ENCODE assay signal across 8 cellular contexts in genomic region chr20:45971675-45972499, GRCh38. TPM values are rescaled to one million over a fixed set of nuclear protein-coding genes. Genes with fewer than 3 reads are reported as not detected.
DNase-seq lines count a peak whose midpoint lies in the region; ATAC-seq and TF ChIP-seq lines count a peak whose summit lies in the region.

A gene with protein sequence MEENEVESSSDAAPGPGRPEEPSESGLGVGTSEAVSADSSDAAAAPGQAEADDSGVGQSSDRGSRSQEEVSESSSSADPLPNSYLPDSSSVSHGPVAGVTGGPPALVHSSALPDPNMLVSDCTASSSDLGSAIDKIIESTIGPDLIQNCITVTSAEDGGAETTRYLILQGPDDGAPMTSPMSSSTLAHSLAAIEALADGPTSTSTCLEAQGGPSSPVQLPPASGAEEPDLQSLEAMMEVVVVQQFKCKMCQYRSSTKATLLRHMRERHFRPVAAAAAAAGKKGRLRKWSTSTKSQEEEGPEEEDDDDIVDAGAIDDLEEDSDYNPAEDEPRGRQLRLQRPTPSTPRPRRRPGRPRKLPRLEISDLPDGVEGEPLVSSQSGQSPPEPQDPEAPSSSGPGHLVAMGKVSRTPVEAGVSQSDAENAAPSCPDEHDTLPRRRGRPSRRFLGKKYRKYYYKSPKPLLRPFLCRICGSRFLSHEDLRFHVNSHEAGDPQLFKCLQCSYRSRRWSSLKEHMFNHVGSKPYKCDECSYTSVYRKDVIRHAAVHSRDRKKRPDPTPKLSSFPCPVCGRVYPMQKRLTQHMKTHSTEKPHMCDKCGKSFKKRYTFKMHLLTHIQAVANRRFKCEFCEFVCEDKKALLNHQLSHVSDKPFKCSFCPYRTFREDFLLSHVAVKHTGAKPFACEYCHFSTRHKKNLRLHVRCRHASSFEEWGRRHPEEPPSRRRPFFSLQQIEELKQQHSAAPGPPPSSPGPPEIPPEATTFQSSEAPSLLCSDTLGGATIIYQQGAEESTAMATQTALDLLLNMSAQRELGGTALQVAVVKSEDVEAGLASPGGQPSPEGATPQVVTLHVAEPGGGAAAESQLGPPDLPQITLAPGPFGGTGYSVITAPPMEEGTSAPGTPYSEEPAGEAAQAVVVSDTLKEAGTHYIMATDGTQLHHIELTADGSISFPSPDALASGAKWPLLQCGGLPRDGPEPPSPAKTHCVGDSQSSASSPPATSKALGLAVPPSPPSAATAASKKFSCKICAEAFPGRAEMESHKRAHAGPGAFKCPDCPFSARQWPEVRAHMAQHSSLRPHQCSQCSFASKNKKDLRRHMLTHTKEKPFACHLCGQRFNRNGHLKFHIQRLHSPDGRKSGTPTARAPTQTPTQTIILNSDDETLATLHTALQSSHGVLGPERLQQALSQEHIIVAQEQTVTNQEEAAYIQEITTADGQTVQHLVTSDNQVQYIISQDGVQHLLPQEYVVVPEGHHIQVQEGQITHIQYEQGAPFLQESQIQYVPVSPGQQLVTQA (N-terminal part only) (minus strand): TSS chr20:45972203. CDS start chr20:45971410, 793 bp downstream.

- peak within 1 kb of the TSS; percentile 96 to 100 (median 99) for H3K27ac ChIP-seq in heart right ventricle
- H3K27ac ChIP-seq in upper lobe of right lung: peak within 1 kb of the TSS; percentile 100

- H3K36me3 ChIP-seq in heart right ventricle (peaks cover 0 to 31% (median 13%) of the 10 kb centered on the region in 9 donors), upper lobe of right lung (peaks cover 28% of the 10 kb centered on the region)

- in situ Hi-C loops in GM13976 (cut with MboI; ENCODE audit: low sequenced_read_pairs, unreplicated experiment): no loop called here

- H3K4me3 ChIP-seq in heart right ventricle: peak within 1 kb of the TSS; percentile 63 to 99 (median 88)
- peak within 1 kb of the TSS; percentile 99 for H3K4me3 ChIP-seq in upper lobe of right lung

- DNase-seq in GM13976 (ENCODE audit: low spot score): peak; percentile 100
- DNase-seq in NCI-H146 treated with DMSO at 0.1 percent for 48 hours (lab: John Stamatoyannopoulos, UW; ENCODE audit: unreplicated experiment): peak; percentile 88
- DNase-seq in amniotic epithelial cell (ENCODE audit: low read depth): peak; percentile 93
- DNase-seq in heart right ventricle: peak; percentile 96
- DNase-seq in posterior vena cava (ENCODE audit: low spot score): peak; percentile 99
- DNase-seq in upper lobe of right lung: peak; percentile 97

- ATAC-seq in HG02870 (IDR thresholded peaks at IDR 0.05; ENCODE audit: unreplicated experiment) (peak; percentile 70), heart right ventricle (peak; percentile 93 to 98 (median 96)), upper lobe of right lung (peak; percentile 93)

- H3K4me1 ChIP-seq in heart right ventricle: peaks cover 0 to 39% (median 22%) of the 10 kb centered on the region in 9 donors
- H3K4me1 ChIP-seq in upper lobe of right lung: peaks cover 16% of the 10 kb centered on the region

- H3K27me3 ChIP-seq in heart right ventricle (no peaks in the 10 kb centered on the region), upper lobe of right lung (no peaks in the 10 kb centered on the region)

- TF ChIP-seq CTCF in GM13976 (IDR thresholded peaks at IDR 0.05; ENCODE audit: borderline replicate concordance, control extremely low read depth, extremely low read depth, insufficient read depth, missing control alignments) (peak; percentile 28), heart right ventricle (IDR thresholded peaks at IDR 0.05) (peak in 8 of 9 donors; percentile 40 to 67 (median 50)), upper lobe of right lung (IDR thresholded peaks at IDR 0.05) (peak; percentile 36)

- intact Hi-C loops in T-helper 1 cell treated with Interleukin-12 subunit alpha and Interleukin-12 subunit beta and Interleukin-4 antibody, amounts not matched to agents 30 ng/mL and 1 ng/mL, for 36 hours (cut with micrococcal nuclease): loop anchor here (1.0 to 2.0 kb wide), 14 partner anchors 15 to 717 kb away; partner anchors contain the start of genes ACOT8, ELMO2, SYS1 and TP53RK
- intact Hi-C loops in heart right ventricle (cut with DNase I): loop anchor here in 3 of 10 donors (1.0 to 10.0 kb wide), 5 partner anchors 37 to 137 kb away; partner anchors contain the start of genes PCIF1 (in 2 of the 3), CTSA (in 1 of the 3), NCOA5 (in 1 of the 3) and NEURL2 (in 1 of the 3)
- intact Hi-C loops in posterior vena cava (cut with DNase I): no loop called here
- intact Hi-C loops in upper lobe of right lung (cut with DNase I): no loop called here

- WGBS in heart right ventricle, 2 donors: 1% methylated on average over 72 of the region's 72 CpGs

- H3K9me3 ChIP-seq in heart right ventricle: no peaks in the 10 kb centered on the region
- H3K9me3 ChIP-seq in upper lobe of right lung: no peaks in the 10 kb centered on the region

RNA-seq across cellular contexts. Expression of the gene that starts here (rescaled TPM):
- total RNA-seq in T-helper 1 cell treated with Interleukin-12 subunit alpha and Interleukin-12 subunit beta and Interleukin-4 antibody, amounts not matched to agents 30 ng/mL and 1 ng/mL, for 36 hours: 42.0 and 43.3 TPM in 2 replicates
- total RNA-seq in heart right ventricle (10 to 100 TPM in 1 of 10 donors, 1 to 10 TPM in 9; 6.1 to 11.6 (median 7.3) TPM), posterior vena cava (10 to 100 TPM; 12.6 to 13.7 TPM), upper lobe of right lung (19.1 TPM)
- 10 to 100 TPM in 1 of 2 donors, 1 to 10 TPM in 1; 4.9 to 13.1 TPM for polyA plus RNA-seq in heart right ventricle

Comparison
In these comparisons a context has a peak if more than half of its experiments do, and no peak if none do; other contexts are left out.
1. Peak in every context shown above with its lines: DNase-seq, ATAC-seq, H3K4me3 ChIP-seq and H3K27ac ChIP-seq.